ENCODE assay signal across 9 cellular contexts in the genomic region with DNA sequence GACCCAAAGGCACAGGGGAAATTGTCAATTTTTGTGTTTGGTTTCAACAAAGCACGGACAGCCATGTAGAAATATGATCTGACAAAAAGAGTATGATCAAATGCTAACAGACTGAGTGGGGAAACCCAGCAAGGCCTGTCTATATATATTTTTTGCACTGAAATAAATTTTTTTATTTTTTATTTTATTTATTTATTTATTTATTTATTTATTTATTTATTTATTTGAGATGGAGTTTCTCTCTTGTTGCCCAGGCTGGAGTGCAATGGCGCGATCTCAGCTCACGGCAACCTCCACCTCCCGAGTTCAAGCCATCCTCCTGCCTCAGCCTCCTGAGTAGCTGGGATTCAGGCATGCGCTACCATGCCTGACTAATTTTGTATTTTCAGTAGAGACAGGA. TPM values are rescaled to one million over a fixed set of nuclear protein-coding genes. Genes with fewer than 3 reads are reported as not detected.
"Had no signal": no experiment of that assay in that cellular context is flagged by ENCODE, and none has a peak within 500 bp of the region (broad histone marks: within the 10 kb centered on the region; RNA-seq: fewer than 3 reads in every experiment).

No MANE protein-coding gene starts in this region.

RNA-seq across cellular contexts. Expression of a gene that starts 49.0 kb away (rescaled TPM):
- polyA plus RNA-seq: naive thymus-derived CD8-positive, alpha-beta T cell; neural cell; pancreas; psoas muscle; right cardiac atrium; sigmoid colon; small intestine; smooth muscle cell; spleen had no signal
